Comparison of ENCODE assay signal across 7 cellular contexts in the genomic region with DNA sequence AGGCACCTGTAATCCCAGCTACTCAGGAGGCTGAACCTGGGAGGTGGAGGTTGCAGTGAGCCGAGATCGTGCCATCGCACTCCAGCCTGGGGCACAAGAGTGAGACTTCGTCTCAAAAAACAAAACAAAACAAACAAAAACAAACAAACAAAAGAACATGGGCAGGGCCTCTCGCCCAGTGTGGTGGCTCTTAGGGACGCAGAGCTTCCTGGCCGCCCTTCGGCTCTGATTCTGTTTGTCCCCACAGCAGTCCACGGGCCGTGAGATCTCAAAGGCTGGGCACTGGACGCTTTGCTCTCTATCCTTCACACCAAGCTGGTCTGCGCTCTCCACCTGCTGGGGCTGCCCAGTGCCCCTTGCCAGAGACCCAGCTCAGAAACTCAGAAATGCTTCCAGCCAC.
DNase-seq lines count a peak whose midpoint lies in the region; ATAC-seq, FAIRE-seq and TF ChIP-seq lines count a peak whose summit lies in the region.
"Not testable (repeated sequence)": the region's sequence is repeated elsewhere in the genome, so short reads cannot be mapped to it uniquely, and the experiment has no call there.

No MANE protein-coding gene starts in this region.

- H3K9me3 Mint-ChIP-seq in CD4-positive, CD25-positive, alpha-beta regulatory T cell, result not testable (repeated sequence)

- not testable (repeated sequence) for TF ChIP-seq POLR2A in spleen (IDR thresholded peaks at IDR 0.05)

- WGBS in spleen, 5 donors, result 93 to 99% (median 95%) methylated on average over 11 to 12 of the region's 12 CpGs

- not testable (repeated sequence) for H3K27me3 ChIP-seq in CD4-positive, CD25-positive, alpha-beta regulatory T cell (ENCODE audit: control insufficient read depth, insufficient read depth, low read length); bronchial epithelial cell (ENCODE audit: control insufficient read depth, insufficient read depth, low read length); lower lobe of right lung (ENCODE audit: low read depth); spleen (replicated peaks in 1 of 7); upper lobe of right lung

- intact Hi-C loops in Right ventricle myocardium superior (cut with DNase I); lower lobe of right lung (cut with DNase I); posterior vena cava (cut with DNase I); spleen (cut with DNase I; ENCODE audit: low total_unique reads); upper lobe of right lung (cut with DNase I): not testable (repeated sequence)

- peaks cover 8 to 65% (median 20%) of the 10 kb centered on the region in 4 donors for H3K4me1 Mint-ChIP-seq in CD4-positive, CD25-positive, alpha-beta regulatory T cell

- peak; percentile 40 for FAIRE-seq in bronchial epithelial cell (lab: Jason Lieb, UNC)

- H3K4me3 Mint-ChIP-seq in CD4-positive, CD25-positive, alpha-beta regulatory T cell, result not testable (repeated sequence)

- not testable (repeated sequence) for H3K27ac ChIP-seq in CD4-positive, CD25-positive, alpha-beta regulatory T cell (ENCODE audit: insufficient read depth, low read length, poor library complexity, severe bottlenecking); lower lobe of right lung; upper lobe of right lung
- peak overlapping the region in 1 of 8 donors; percentile 35 for H3K27ac ChIP-seq in spleen

- H3K27me3 Mint-ChIP-seq in CD4-positive, CD25-positive, alpha-beta regulatory T cell, result not testable (repeated sequence)

- not testable (repeated sequence) for TF ChIP-seq CTCF in bronchial epithelial cell (IDR thresholded peaks at IDR 0.05; ENCODE audit: insufficient read depth, low read length, severe bottlenecking); lower lobe of right lung (IDR thresholded peaks at IDR 0.05); spleen (IDR thresholded peaks at IDR 0.05 in 8 of 11, conservative IDR thresholded peaks at IDR 0.05 in 3 of 11); upper lobe of right lung (IDR thresholded peaks at IDR 0.05)

- not testable (repeated sequence) for H3K4me3 ChIP-seq in CD4-positive, CD25-positive, alpha-beta regulatory T cell (ENCODE audit: low read depth, low read length); bronchial epithelial cell (ENCODE audit: low read depth, low read length); lower lobe of right lung; spleen; upper lobe of right lung

- not testable (repeated sequence) for ATAC-seq in CD4-positive, CD25-positive, alpha-beta regulatory T cell (ENCODE audit: low read depth in 2 of 2); Right ventricle myocardium superior (ENCODE audit: poor library complexity); lower lobe of right lung; upper lobe of right lung

- DNase-seq in CD4-positive, CD25-positive, alpha-beta regulatory T cell; bronchial epithelial cell (ENCODE audit: low read depth): not testable (repeated sequence)
- DNase-seq in Right ventricle myocardium superior (peak; percentile 20), lower lobe of right lung (peak; percentile 12), posterior vena cava (ENCODE audit: low spot score) (peak; percentile 71), spleen (peak; percentile 20), upper lobe of right lung (peak; percentile 17)

- H3K36me3 Mint-ChIP-seq in CD4-positive, CD25-positive, alpha-beta regulatory T cell, result peaks cover 24% of the 10 kb centered on the region

- not testable (repeated sequence) for H3K36me3 ChIP-seq in CD4-positive, CD25-positive, alpha-beta regulatory T cell (ENCODE audit: control insufficient read depth, insufficient read depth, low read length); bronchial epithelial cell (ENCODE audit: control insufficient read depth, insufficient read depth, low read length); lower lobe of right lung; upper lobe of right lung
- peaks cover 0 to 18% (median 4%) of the 10 kb centered on the region in 6 donors for H3K36me3 ChIP-seq in spleen

- H3K27ac Mint-ChIP-seq in CD4-positive, CD25-positive, alpha-beta regulatory T cell, result peak overlapping the region in 2 of 3 donors; percentile 54 to 65

- H3K9me3 ChIP-seq in CD4-positive, CD25-positive, alpha-beta regulatory T cell (ENCODE audit: control insufficient read depth in 2 of 2, low read length in 2 of 2); lower lobe of right lung; spleen; upper lobe of right lung: not testable (repeated sequence)

- peaks cover 28% of the 10 kb centered on the region for H3K4me1 ChIP-seq in CD4-positive, CD25-positive, alpha-beta regulatory T cell (ENCODE audit: control insufficient read depth, insufficient read depth, low read length, poor library complexity, severe bottlenecking)
- not testable (repeated sequence) for H3K4me1 ChIP-seq in lower lobe of right lung, spleen, upper lobe of right lung
